ENCODE assay signal across 20 cellular contexts in genomic region chr10:105509551-105509950, GRCh38.
A peak's percentile ranks its signal among the peaks of the same experiment; 100 is the strongest.
DNase-seq lines count a peak whose midpoint lies in the region; ATAC-seq, FAIRE-seq and TF ChIP-seq lines count a peak whose summit lies in the region.
"Had no signal": no experiment of that assay in that cellular context is flagged by ENCODE, and none has a peak within 500 bp of the region (broad histone marks: within the 10 kb centered on the region; RNA-seq: fewer than 3 reads in every experiment).

No MANE protein-coding gene starts in this region.

- peak; percentile 6 for DNase-seq in MCF 10A (ENCODE audit: unreplicated experiment)
- DNase-seq in breast epithelium (ENCODE audit: low spot score in 2 of 2), result no peak
- DNase-seq in bronchial epithelial cell (ENCODE audit: low read depth), result peak; percentile 53
- DNase-seq in renal cortical epithelial cell (ENCODE audit: low read depth), result peak; percentile 4
- DNase-seq in stimulated activated CD4-positive, alpha-beta T cell treated with anti-CD3 and anti-CD28 coated beads, Interleukin-2, amount 100 ng/mL, for 48 hours, result no peak
- DNase-seq: AML-193; Caco-2; CD4-positive, alpha-beta T cell; GDM1; IMR-90 had no signal

- H3K36me3 Mint-ChIP-seq in MCF 10A (ENCODE audit: insufficient read depth, unreplicated experiment), result no peaks in the 10 kb centered on the region

- H3K27me3 Mint-ChIP-seq in MCF 10A (ENCODE audit: insufficient read depth, unreplicated experiment), result no peaks in the 10 kb centered on the region
- H3K27me3 Mint-ChIP-seq: CD4-positive, alpha-beta T cell had no signal

- H3K27ac Mint-ChIP-seq in MCF 10A (ENCODE audit: low read depth, unreplicated experiment), result no peak overlapping the region
- H3K27ac Mint-ChIP-seq: CD4-positive, alpha-beta T cell had no signal

- peaks cover 6% of the 10 kb centered on the region for H3K9me3 Mint-ChIP-seq in MCF 10A (ENCODE audit: unreplicated experiment)
- H3K9me3 Mint-ChIP-seq: CD4-positive, alpha-beta T cell had no signal

- H3K36me3 ChIP-seq in breast epithelium (no peaks in the 10 kb centered on the region), bronchial epithelial cell (ENCODE audit: control insufficient read depth, insufficient read depth, low read length) (no peaks in the 10 kb centered on the region)
- H3K36me3 ChIP-seq: HAP-1 had no signal

- no peak for FAIRE-seq in bronchial epithelial cell (lab: Jason Lieb, UNC)
- FAIRE-seq: A549, D721Med, GM12892, GM18507, K562 had no signal

- H3K4me3 ChIP-seq in breast epithelium, result no peak overlapping the region
- H3K4me3 ChIP-seq in bronchial epithelial cell (ENCODE audit: low read depth, low read length), result no peak overlapping the region
- H3K4me3 ChIP-seq: A549, HAP-1, K562 had no signal

- no peak overlapping the region for H3K4me3 Mint-ChIP-seq in MCF 10A (ENCODE audit: unreplicated experiment)
- H3K4me3 Mint-ChIP-seq: CD4-positive, alpha-beta T cell had no signal

- CTCF ChIA-PET in MCF 10A (lab: Yijun Ruan, JAX), result no interaction called here

- H3K4me1 ChIP-seq in breast epithelium, result no peaks in the 10 kb centered on the region
- H3K4me1 ChIP-seq: A549, Caco-2, HAP-1 had no signal

- BruUV-seq in MCF 10A (replicated peaks; lab: Mats Ljungman, UMichigan), result no TSS peak

- no peaks in the 10 kb centered on the region for H3K27me3 ChIP-seq in breast epithelium
- no peaks in the 10 kb centered on the region for H3K27me3 ChIP-seq in bronchial epithelial cell (ENCODE audit: control insufficient read depth, insufficient read depth, low read length)

- H3K27ac ChIP-seq in breast epithelium, result no peak overlapping the region
- H3K27ac ChIP-seq: 22Rv1, A549, C4-2B had no signal

- no peaks in the 10 kb centered on the region for H3K9me3 ChIP-seq in breast epithelium
- H3K9me3 ChIP-seq: A549, Caco-2, HAP-1 had no signal

- H3K4me1 Mint-ChIP-seq in MCF 10A (ENCODE audit: insufficient read depth, unreplicated experiment), result no peaks in the 10 kb centered on the region

- TF ChIP-seq POLR2A in breast epithelium (IDR thresholded peaks at IDR 0.05), result no peak

- ATAC-seq in GM21576 (IDR thresholded peaks at IDR 0.05; ENCODE audit: unreplicated experiment), result no peak
- no peak for ATAC-seq in HG02885 (IDR thresholded peaks at IDR 0.05; ENCODE audit: poor library complexity, unreplicated experiment)
- ATAC-seq: A549, K562 had no signal

- POLR2A ChIA-PET in MCF 10A (lab: Yijun Ruan, JAX), result no interaction called here

- TF ChIP-seq CTCF in MCF 10A (IDR thresholded peaks at IDR 0.05; ENCODE audit: unreplicated experiment) (no peak), breast epithelium (IDR thresholded peaks at IDR 0.05) (no peak), bronchial epithelial cell (IDR thresholded peaks at IDR 0.05; ENCODE audit: insufficient read depth, low read length, severe bottlenecking) (no peak)

- intact Hi-C loops in MCF 10A (cut with micrococcal nuclease), result no loop called here
- intact Hi-C loops in breast epithelium (cut with DNase I; ENCODE audit: low total_unique reads), result no loop called here

Comparison
In these comparisons a context has a peak if more than half of its experiments do, and no peak if none do; other contexts are left out.
1. DNase-seq: peak in MCF 10A (single experiment), bronchial epithelial cell (single experiment) and renal cortical epithelial cell (single experiment); none in breast epithelium (0 of 2) and stimulated activated CD4-positive, alpha-beta T cell treated with anti-CD3 and anti-CD28 coated beads, Interleukin-2, amount 100 ng/mL, for 48 hours (0 of 2).